In the genomic region with DNA sequence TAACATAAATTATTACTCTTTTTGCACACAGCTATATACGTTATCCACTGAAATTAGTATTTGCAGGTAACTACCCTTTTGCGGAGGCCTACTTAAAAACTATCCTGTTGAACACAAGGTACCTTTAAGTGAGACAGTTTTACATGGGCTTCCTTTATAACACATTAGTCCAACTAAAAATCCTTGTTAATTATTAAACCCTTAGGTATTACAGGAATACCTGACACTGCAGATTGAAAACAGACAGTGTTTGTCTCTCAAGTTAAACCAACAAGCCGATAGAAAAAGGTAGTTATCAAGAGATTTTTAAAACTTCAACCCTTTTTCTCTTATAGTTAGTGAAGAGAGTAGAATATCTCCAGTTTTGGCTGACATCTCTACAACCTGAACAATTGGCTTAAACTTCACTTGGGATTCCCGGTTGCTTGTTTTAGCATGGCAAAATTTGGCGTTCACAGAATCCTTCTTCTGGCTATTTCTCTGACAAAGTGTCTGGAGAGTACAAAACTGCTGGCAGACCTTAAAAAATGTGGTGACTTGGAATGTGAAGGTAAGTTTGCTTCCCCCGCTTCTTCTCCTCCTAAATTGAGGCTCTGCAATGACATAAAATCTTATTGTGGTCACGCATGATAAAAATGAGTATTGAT, we compare ENCODE assay signal across 1 cellular context.
TF ChIP-seq lines count a peak whose summit lies in the region.

A gene with protein sequence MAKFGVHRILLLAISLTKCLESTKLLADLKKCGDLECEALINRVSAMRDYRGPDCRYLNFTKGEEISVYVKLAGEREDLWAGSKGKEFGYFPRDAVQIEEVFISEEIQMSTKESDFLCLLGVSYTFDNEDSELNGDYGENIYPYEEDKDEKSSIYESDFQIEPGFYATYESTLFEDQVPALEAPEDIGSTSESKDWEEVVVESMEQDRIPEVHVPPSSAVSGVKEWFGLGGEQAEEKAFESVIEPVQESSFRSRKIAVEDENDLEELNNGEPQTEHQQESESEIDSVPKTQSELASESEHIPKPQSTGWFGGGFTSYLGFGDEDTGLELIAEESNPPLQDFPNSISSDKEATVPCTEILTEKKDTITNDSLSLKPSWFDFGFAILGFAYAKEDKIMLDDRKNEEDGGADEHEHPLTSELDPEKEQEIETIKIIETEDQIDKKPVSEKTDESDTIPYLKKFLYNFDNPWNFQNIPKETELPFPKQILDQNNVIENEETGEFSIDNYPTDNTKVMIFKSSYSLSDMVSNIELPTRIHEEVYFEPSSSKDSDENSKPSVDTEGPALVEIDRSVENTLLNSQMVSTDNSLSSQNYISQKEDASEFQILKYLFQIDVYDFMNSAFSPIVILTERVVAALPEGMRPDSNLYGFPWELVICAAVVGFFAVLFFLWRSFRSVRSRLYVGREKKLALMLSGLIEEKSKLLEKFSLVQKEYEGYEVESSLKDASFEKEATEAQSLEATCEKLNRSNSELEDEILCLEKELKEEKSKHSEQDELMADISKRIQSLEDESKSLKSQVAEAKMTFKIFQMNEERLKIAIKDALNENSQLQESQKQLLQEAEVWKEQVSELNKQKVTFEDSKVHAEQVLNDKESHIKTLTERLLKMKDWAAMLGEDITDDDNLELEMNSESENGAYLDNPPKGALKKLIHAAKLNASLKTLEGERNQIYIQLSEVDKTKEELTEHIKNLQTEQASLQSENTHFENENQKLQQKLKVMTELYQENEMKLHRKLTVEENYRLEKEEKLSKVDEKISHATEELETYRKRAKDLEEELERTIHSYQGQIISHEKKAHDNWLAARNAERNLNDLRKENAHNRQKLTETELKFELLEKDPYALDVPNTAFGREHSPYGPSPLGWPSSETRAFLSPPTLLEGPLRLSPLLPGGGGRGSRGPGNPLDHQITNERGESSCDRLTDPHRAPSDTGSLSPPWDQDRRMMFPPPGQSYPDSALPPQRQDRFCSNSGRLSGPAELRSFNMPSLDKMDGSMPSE (N-terminal part only) (plus strand): TSS at position 236 of the 647 bp plus-strand sequence. CDS start 200 bp downstream, at position 436.

TF ChIP-seq in HepG2, 621 proteins besides CTCF, POLR2A, EP300 and RAD21 (continued from another document):
- TF ChIP-seq ZNF878 (CRISPR knock-in tag; IDR thresholded peaks at IDR 0.05) (peak; percentile 72; the same call in 1 of the 2 replicates), KDM5A (IDR thresholded peaks at IDR 0.05; ENCODE audit: borderline replicate concordance, low read length) (peak; percentile 70), ZNF7 (CRISPR knock-in tag; IDR thresholded peaks at IDR 0.05) (no peak), EED (CRISPR knock-in tag; IDR thresholded peaks at IDR 0.05) (no peak), PAWR (CRISPR knock-in tag; IDR thresholded peaks at IDR 0.05; ENCODE audit: borderline replicate concordance) (no peak), JUND (CRISPR knock-in tag; IDR thresholded peaks at IDR 0.05) (no peak), U2AF2 (IDR thresholded peaks at IDR 0.05; ENCODE audit: low read depth, low read length) (no peak), MBNL3 (CRISPR knock-in tag; conservative IDR thresholded peaks at IDR 0.05) (no peak), NCOA2 (CRISPR knock-in tag; IDR thresholded peaks at IDR 0.05) (peak; percentile 32; the same call in 1 of the 2 replicates), GABPA (IDR thresholded peaks at IDR 0.05; ENCODE audit: low read depth, low read length) (no peak), GABPA (CRISPR knock-in tag; IDR thresholded peaks at IDR 0.05; ENCODE audit: low read depth) (0 out of 2 replicates have a peak, but pooled peaks have one; percentile 30), KDM2A (CRISPR knock-in tag; IDR thresholded peaks at IDR 0.05; ENCODE audit: borderline replicate concordance, low read depth) (no peak), ATF7-NPFF (CRISPR knock-in tag; IDR thresholded peaks at IDR 0.05; ENCODE audit: low read depth) (no peak)
- TF ChIP-seq, protein P1, sequence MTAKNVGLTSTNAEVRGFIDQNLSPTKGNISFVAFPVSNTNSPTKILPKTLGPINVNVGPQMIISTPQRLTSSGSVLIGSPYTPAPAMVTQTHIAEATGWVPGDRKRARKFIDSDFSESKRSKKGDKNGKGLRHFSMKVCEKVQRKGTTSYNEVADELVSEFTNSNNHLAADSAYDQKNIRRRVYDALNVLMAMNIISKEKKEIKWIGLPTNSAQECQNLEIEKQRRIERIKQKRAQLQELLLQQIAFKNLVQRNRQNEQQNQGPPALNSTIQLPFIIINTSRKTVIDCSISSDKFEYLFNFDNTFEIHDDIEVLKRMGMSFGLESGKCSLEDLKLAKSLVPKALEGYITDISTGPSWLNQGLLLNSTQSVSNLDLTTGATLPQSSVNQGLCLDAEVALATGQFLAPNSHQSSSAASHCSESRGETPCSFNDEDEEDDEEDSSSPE (CRISPR knock-in tag; IDR thresholded peaks at IDR 0.05): no peak; the same call in 1 of the 2 replicates
- TF ChIP-seq, protein P2, sequence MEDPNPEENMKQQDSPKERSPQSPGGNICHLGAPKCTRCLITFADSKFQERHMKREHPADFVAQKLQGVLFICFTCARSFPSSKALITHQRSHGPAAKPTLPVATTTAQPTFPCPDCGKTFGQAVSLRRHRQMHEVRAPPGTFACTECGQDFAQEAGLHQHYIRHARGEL (CRISPR knock-in tag; IDR thresholded peaks at IDR 0.05): no peak
- TF ChIP-seq, protein P3, sequence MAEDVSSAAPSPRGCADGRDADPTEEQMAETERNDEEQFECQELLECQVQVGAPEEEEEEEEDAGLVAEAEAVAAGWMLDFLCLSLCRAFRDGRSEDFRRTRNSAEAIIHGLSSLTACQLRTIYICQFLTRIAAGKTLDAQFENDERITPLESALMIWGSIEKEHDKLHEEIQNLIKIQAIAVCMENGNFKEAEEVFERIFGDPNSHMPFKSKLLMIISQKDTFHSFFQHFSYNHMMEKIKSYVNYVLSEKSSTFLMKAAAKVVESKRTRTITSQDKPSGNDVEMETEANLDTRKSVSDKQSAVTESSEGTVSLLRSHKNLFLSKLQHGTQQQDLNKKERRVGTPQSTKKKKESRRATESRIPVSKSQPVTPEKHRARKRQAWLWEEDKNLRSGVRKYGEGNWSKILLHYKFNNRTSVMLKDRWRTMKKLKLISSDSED (CRISPR knock-in tag; IDR thresholded peaks at IDR 0.05): no peak
- TF ChIP-seq, protein P4, sequence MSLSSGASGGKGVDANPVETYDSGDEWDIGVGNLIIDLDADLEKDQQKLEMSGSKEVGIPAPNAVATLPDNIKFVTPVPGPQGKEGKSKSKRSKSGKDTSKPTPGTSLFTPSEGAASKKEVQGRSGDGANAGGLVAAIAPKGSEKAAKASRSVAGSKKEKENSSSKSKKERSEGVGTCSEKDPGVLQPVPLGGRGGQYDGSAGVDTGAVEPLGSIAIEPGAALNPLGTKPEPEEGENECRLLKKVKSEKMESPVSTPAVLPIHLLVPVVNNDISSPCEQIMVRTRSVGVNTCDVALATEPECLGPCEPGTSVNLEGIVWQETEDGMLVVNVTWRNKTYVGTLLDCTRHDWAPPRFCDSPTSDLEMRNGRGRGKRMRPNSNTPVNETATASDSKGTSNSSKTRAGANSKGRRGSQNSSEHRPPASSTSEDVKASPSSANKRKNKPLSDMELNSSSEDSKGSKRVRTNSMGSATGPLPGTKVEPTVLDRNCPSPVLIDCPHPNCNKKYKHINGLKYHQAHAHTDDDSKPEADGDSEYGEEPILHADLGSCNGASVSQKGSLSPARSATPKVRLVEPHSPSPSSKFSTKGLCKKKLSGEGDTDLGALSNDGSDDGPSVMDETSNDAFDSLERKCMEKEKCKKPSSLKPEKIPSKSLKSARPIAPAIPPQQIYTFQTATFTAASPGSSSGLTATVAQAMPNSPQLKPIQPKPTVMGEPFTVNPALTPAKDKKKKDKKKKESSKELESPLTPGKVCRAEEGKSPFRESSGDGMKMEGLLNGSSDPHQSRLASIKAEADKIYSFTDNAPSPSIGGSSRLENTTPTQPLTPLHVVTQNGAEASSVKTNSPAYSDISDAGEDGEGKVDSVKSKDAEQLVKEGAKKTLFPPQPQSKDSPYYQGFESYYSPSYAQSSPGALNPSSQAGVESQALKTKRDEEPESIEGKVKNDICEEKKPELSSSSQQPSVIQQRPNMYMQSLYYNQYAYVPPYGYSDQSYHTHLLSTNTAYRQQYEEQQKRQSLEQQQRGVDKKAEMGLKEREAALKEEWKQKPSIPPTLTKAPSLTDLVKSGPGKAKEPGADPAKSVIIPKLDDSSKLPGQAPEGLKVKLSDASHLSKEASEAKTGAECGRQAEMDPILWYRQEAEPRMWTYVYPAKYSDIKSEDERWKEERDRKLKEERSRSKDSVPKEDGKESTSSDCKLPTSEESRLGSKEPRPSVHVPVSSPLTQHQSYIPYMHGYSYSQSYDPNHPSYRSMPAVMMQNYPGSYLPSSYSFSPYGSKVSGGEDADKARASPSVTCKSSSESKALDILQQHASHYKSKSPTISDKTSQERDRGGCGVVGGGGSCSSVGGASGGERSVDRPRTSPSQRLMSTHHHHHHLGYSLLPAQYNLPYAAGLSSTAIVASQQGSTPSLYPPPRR (CRISPR knock-in tag; IDR thresholded peaks at IDR 0.05; ENCODE audit: borderline replicate concordance): no peak
- TF ChIP-seq, protein P5, sequence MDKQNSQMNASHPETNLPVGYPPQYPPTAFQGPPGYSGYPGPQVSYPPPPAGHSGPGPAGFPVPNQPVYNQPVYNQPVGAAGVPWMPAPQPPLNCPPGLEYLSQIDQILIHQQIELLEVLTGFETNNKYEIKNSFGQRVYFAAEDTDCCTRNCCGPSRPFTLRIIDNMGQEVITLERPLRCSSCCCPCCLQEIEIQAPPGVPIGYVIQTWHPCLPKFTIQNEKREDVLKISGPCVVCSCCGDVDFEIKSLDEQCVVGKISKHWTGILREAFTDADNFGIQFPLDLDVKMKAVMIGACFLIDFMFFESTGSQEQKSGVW (CRISPR knock-in tag; IDR thresholded peaks at IDR 0.05; ENCODE audit: borderline replicate concordance): no peak
